ENCODE assay signal across 2 cellular contexts in the genomic region with DNA sequence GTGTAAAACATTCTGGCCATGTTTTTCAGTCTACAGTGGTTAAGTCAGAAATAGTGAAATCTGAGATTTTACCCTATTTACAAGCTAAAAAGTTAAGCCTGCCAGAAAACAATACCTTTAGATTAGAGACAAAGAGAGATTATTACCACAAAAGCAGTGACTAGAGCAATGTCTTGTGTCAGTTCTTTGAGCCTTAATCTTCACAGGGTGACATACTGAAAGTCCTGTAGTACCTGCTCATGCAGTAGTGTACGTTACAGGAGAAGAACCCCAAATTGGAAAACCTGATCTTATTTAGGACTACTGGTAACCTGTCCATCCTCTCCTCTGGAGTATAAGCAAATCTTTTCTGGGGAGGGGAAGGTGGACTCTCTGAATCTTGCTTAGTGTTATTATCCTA.
A peak's percentile ranks its signal among the peaks of the same experiment; 100 is the strongest.
TF ChIP-seq lines count a peak whose summit lies in the region.

No MANE protein-coding gene starts in this region.

TF ChIP-seq in IMR-90, 13 proteins besides CTCF, POLR2A, EP300 and RAD21:
- TF ChIP-seq, protein P1, sequence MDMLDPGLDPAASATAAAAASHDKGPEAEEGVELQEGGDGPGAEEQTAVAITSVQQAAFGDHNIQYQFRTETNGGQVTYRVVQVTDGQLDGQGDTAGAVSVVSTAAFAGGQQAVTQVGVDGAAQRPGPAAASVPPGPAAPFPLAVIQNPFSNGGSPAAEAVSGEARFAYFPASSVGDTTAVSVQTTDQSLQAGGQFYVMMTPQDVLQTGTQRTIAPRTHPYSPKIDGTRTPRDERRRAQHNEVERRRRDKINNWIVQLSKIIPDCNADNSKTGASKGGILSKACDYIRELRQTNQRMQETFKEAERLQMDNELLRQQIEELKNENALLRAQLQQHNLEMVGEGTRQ (IDR thresholded peaks at IDR 0.05; ENCODE audit: low read depth, low read length): no peak
- no peak for TF ChIP-seq CHD1 (IDR thresholded peaks at IDR 0.05; ENCODE audit: low read depth, low read length)

TF ChIP-seq in H1, 55 proteins besides CTCF, POLR2A, EP300 and RAD21:
- TF ChIP-seq, protein P2, sequence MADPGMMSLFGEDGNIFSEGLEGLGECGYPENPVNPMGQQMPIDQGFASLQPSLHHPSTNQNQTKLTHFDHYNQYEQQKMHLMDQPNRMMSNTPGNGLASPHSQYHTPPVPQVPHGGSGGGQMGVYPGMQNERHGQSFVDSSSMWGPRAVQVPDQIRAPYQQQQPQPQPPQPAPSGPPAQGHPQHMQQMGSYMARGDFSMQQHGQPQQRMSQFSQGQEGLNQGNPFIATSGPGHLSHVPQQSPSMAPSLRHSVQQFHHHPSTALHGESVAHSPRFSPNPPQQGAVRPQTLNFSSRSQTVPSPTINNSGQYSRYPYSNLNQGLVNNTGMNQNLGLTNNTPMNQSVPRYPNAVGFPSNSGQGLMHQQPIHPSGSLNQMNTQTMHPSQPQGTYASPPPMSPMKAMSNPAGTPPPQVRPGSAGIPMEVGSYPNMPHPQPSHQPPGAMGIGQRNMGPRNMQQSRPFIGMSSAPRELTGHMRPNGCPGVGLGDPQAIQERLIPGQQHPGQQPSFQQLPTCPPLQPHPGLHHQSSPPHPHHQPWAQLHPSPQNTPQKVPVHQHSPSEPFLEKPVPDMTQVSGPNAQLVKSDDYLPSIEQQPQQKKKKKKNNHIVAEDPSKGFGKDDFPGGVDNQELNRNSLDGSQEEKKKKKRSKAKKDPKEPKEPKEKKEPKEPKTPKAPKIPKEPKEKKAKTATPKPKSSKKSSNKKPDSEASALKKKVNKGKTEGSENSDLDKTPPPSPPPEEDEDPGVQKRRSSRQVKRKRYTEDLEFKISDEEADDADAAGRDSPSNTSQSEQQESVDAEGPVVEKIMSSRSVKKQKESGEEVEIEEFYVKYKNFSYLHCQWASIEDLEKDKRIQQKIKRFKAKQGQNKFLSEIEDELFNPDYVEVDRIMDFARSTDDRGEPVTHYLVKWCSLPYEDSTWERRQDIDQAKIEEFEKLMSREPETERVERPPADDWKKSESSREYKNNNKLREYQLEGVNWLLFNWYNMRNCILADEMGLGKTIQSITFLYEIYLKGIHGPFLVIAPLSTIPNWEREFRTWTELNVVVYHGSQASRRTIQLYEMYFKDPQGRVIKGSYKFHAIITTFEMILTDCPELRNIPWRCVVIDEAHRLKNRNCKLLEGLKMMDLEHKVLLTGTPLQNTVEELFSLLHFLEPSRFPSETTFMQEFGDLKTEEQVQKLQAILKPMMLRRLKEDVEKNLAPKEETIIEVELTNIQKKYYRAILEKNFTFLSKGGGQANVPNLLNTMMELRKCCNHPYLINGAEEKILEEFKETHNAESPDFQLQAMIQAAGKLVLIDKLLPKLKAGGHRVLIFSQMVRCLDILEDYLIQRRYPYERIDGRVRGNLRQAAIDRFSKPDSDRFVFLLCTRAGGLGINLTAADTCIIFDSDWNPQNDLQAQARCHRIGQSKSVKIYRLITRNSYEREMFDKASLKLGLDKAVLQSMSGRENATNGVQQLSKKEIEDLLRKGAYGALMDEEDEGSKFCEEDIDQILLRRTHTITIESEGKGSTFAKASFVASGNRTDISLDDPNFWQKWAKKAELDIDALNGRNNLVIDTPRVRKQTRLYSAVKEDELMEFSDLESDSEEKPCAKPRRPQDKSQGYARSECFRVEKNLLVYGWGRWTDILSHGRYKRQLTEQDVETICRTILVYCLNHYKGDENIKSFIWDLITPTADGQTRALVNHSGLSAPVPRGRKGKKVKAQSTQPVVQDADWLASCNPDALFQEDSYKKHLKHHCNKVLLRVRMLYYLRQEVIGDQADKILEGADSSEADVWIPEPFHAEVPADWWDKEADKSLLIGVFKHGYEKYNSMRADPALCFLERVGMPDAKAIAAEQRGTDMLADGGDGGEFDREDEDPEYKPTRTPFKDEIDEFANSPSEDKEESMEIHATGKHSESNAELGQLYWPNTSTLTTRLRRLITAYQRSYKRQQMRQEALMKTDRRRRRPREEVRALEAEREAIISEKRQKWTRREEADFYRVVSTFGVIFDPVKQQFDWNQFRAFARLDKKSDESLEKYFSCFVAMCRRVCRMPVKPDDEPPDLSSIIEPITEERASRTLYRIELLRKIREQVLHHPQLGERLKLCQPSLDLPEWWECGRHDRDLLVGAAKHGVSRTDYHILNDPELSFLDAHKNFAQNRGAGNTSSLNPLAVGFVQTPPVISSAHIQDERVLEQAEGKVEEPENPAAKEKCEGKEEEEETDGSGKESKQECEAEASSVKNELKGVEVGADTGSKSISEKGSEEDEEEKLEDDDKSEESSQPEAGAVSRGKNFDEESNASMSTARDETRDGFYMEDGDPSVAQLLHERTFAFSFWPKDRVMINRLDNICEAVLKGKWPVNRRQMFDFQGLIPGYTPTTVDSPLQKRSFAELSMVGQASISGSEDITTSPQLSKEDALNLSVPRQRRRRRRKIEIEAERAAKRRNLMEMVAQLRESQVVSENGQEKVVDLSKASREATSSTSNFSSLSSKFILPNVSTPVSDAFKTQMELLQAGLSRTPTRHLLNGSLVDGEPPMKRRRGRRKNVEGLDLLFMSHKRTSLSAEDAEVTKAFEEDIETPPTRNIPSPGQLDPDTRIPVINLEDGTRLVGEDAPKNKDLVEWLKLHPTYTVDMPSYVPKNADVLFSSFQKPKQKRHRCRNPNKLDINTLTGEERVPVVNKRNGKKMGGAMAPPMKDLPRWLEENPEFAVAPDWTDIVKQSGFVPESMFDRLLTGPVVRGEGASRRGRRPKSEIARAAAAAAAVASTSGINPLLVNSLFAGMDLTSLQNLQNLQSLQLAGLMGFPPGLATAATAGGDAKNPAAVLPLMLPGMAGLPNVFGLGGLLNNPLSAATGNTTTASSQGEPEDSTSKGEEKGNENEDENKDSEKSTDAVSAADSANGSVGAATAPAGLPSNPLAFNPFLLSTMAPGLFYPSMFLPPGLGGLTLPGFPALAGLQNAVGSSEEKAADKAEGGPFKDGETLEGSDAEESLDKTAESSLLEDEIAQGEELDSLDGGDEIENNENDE (IDR thresholded peaks at IDR 0.05; ENCODE audit: insufficient replicate concordance, low read length): peak; percentile 57
- TF ChIP-seq SAP30 (IDR thresholded peaks at IDR 0.05; ENCODE audit: insufficient read depth, insufficient replicate concordance, low read length): no peak
